In the genomic region with DNA sequence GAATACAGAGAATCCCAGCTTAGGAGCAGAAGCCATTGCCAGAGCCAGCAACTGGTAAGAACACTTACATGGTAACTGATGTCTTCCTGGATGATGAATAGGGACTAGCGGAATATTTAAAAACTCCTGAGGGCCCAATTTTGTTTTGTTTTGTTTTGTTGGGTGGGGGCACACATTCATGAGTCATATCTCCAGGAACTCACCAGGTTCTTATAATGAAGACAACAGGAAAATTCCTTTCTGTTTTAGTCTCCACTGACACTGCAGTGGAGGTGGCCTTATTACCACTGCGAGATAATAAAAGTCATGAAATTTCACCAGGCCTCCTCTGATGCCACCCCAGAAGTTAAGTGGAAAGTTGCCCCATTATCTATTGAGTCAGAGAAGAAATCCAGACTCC, we compare ENCODE assay signal across 1 cellular context.
A peak's percentile ranks its signal among the peaks of the same experiment; 100 is the strongest.
TF ChIP-seq lines count a peak whose summit lies in the region.

No MANE protein-coding gene starts in this region.

TF ChIP-seq in HEK293, 187 proteins besides CTCF, POLR2A, EP300 and RAD21 (continued from another document and continues in another):
- TF ChIP-seq, protein P1, sequence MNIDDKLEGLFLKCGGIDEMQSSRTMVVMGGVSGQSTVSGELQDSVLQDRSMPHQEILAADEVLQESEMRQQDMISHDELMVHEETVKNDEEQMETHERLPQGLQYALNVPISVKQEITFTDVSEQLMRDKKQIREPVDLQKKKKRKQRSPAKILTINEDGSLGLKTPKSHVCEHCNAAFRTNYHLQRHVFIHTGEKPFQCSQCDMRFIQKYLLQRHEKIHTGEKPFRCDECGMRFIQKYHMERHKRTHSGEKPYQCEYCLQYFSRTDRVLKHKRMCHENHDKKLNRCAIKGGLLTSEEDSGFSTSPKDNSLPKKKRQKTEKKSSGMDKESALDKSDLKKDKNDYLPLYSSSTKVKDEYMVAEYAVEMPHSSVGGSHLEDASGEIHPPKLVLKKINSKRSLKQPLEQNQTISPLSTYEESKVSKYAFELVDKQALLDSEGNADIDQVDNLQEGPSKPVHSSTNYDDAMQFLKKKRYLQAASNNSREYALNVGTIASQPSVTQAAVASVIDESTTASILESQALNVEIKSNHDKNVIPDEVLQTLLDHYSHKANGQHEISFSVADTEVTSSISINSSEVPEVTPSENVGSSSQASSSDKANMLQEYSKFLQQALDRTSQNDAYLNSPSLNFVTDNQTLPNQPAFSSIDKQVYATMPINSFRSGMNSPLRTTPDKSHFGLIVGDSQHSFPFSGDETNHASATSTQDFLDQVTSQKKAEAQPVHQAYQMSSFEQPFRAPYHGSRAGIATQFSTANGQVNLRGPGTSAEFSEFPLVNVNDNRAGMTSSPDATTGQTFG (tag by site-specific recombination; IDR thresholded peaks at IDR 0.05; ENCODE audit: borderline replicate concordance): no peak
- TF ChIP-seq, protein P2, sequence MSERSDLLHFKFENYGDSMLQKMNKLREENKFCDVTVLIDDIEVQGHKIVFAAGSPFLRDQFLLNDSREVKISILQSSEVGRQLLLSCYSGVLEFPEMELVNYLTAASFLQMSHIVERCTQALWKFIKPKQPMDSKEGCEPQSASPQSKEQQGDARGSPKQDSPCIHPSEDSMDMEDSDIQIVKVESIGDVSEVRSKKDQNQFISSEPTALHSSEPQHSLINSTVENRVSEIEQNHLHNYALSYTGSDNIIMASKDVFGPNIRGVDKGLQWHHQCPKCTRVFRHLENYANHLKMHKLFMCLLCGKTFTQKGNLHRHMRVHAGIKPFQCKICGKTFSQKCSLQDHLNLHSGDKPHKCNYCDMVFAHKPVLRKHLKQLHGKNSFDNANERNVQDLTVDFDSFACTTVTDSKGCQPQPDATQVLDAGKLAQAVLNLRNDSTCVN (tag by site-specific recombination; optimal IDR thresholded peaks at IDR 0.05): no peak
- TF ChIP-seq ZNF19 (tag by site-specific recombination; IDR thresholded peaks at IDR 0.05; ENCODE audit: low read depth) (no peak), ZNF292 (tag by site-specific recombination; IDR thresholded peaks at IDR 0.05; ENCODE audit: borderline replicate concordance, low read depth) (no peak), ZNF140 (tag by site-specific recombination; IDR thresholded peaks at IDR 0.05) (no peak), ZIC2 (tag by site-specific recombination; IDR thresholded peaks at IDR 0.05) (peak; percentile 94), ZNF510 (tag by site-specific recombination; IDR thresholded peaks at IDR 0.05; ENCODE audit: insufficient replicate concordance) (no peak), ZNF335 (tag by site-specific recombination; conservative IDR thresholded peaks at IDR 0.05) (peak; percentile 26; the same call in 1 of the 2 replicates), ZBTB48 (tag by site-specific recombination; IDR thresholded peaks at IDR 0.05) (no peak), ZNF677 (tag by site-specific recombination; IDR thresholded peaks at IDR 0.05) (no peak), ZNF433 (tag by site-specific recombination; IDR thresholded peaks at IDR 0.05; ENCODE audit: low read depth) (no peak), ZNF610 (tag by site-specific recombination; IDR thresholded peaks at IDR 0.05; ENCODE audit: borderline replicate concordance) (no peak), TCF7L2 (IDR thresholded peaks at IDR 0.05; ENCODE audit: borderline replicate concordance, low read depth, low read length) (no peak), ZNF530 (tag by site-specific recombination; IDR thresholded peaks at IDR 0.05; ENCODE audit: low read depth) (no peak), ZNF10 (tag by site-specific recombination; IDR thresholded peaks at IDR 0.05) (no peak), ZNF23 (tag by site-specific recombination; IDR thresholded peaks at IDR 0.05; ENCODE audit: borderline replicate concordance) (no peak), SCRT2 (tag by site-specific recombination; IDR thresholded peaks at IDR 0.05) (peak; percentile 33; the same call in 1 of the 2 replicates), ZNF707 (tag by site-specific recombination; IDR thresholded peaks at IDR 0.05) (no peak), ZNF521 (tag by site-specific recombination; IDR thresholded peaks at IDR 0.05) (no peak), ZNF544 (tag by site-specific recombination; IDR thresholded peaks at IDR 0.05) (no peak), ZEB2 (tag by site-specific recombination; IDR thresholded peaks at IDR 0.05) (no peak), ZNF76 (tag by site-specific recombination; IDR thresholded peaks at IDR 0.05; ENCODE audit: borderline replicate concordance, low read depth) (no peak), ZNF248 (tag by site-specific recombination; IDR thresholded peaks at IDR 0.05) (no peak), ZNF629 (tag by site-specific recombination; IDR thresholded peaks at IDR 0.05) (peak; percentile 58), WT1 (tag by site-specific recombination; IDR thresholded peaks at IDR 0.05) (no peak), OSR2 (tag by site-specific recombination; IDR thresholded peaks at IDR 0.05) (peak; percentile 13; the same call in 1 of the 2 replicates), ZNF239 (tag by site-specific recombination; IDR thresholded peaks at IDR 0.05) (no peak)
- TF ChIP-seq, protein P3, sequence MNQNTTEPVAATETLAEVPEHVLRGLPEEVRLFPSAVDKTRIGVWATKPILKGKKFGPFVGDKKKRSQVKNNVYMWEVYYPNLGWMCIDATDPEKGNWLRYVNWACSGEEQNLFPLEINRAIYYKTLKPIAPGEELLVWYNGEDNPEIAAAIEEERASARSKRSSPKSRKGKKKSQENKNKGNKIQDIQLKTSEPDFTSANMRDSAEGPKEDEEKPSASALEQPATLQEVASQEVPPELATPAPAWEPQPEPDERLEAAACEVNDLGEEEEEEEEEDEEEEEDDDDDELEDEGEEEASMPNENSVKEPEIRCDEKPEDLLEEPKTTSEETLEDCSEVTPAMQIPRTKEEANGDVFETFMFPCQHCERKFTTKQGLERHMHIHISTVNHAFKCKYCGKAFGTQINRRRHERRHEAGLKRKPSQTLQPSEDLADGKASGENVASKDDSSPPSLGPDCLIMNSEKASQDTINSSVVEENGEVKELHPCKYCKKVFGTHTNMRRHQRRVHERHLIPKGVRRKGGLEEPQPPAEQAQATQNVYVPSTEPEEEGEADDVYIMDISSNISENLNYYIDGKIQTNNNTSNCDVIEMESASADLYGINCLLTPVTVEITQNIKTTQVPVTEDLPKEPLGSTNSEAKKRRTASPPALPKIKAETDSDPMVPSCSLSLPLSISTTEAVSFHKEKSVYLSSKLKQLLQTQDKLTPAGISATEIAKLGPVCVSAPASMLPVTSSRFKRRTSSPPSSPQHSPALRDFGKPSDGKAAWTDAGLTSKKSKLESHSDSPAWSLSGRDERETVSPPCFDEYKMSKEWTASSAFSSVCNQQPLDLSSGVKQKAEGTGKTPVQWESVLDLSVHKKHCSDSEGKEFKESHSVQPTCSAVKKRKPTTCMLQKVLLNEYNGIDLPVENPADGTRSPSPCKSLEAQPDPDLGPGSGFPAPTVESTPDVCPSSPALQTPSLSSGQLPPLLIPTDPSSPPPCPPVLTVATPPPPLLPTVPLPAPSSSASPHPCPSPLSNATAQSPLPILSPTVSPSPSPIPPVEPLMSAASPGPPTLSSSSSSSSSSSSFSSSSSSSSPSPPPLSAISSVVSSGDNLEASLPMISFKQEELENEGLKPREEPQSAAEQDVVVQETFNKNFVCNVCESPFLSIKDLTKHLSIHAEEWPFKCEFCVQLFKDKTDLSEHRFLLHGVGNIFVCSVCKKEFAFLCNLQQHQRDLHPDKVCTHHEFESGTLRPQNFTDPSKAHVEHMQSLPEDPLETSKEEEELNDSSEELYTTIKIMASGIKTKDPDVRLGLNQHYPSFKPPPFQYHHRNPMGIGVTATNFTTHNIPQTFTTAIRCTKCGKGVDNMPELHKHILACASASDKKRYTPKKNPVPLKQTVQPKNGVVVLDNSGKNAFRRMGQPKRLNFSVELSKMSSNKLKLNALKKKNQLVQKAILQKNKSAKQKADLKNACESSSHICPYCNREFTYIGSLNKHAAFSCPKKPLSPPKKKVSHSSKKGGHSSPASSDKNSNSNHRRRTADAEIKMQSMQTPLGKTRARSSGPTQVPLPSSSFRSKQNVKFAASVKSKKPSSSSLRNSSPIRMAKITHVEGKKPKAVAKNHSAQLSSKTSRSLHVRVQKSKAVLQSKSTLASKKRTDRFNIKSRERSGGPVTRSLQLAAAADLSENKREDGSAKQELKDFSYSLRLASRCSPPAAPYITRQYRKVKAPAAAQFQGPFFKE (tag by site-specific recombination; IDR thresholded peaks at IDR 0.05; ENCODE audit: borderline replicate concordance): no peak
- TF ChIP-seq, protein P4, sequence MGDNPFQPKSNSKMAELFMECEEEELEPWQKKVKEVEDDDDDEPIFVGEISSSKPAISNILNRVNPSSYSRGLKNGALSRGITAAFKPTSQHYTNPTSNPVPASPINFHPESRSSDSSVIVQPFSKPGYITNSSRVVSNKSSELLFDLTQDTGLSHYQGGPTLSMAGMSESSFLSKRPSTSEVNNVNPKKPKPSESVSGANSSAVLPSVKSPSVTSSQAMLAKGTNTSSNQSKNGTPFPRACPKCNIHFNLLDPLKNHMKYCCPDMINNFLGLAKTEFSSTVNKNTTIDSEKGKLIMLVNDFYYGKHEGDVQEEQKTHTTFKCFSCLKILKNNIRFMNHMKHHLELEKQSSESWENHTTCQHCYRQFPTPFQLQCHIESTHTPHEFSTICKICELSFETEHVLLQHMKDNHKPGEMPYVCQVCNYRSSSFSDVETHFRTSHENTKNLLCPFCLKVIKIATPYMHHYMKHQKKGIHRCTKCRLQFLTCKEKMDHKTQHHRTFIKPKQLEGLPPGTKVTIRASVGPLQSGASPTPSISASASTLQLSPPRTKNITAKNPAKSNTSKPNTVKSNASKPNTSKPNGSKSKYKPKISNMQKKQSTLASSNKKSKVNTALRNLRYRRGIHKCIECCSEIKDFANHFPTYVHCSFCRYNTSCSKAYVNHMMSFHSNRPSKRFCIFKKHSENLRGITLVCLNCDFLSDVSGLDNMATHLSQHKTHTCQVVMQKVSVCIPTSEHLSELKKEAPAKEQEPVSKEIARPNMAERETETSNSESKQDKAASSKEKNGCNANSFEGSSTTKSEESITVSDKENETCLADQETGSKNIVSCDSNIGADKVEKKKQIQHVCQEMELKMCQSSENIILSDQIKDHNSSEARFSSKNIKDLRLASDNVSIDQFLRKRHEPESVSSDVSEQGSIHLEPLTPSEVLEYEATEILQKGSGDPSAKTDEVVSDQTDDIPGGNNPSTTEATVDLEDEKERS (tag by site-specific recombination; IDR thresholded peaks at IDR 0.05): no peak
- TF ChIP-seq, protein P5, sequence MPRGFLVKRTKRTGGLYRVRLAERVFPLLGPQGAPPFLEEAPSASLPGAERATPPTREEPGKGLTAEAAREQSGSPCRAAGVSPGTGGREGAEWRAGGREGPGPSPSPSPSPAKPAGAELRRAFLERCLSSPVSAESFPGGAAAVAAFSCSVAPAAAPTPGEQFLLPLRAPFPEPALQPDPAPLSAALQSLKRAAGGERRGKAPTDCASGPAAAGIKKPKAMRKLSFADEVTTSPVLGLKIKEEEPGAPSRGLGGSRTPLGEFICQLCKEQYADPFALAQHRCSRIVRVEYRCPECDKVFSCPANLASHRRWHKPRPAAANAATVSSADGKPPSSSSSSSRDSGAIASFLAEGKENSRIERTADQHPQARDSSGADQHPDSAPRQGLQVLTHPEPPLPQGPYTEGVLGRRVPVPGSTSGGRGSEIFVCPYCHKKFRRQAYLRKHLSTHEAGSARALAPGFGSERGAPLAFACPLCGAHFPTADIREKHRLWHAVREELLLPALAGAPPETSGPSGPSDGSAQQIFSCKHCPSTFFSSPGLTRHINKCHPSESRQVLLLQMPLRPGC (tag by site-specific recombination; IDR thresholded peaks at IDR 0.05): 0 out of 2 replicates have a peak, but pooled peaks have one; percentile 61
- TF ChIP-seq, protein P6, sequence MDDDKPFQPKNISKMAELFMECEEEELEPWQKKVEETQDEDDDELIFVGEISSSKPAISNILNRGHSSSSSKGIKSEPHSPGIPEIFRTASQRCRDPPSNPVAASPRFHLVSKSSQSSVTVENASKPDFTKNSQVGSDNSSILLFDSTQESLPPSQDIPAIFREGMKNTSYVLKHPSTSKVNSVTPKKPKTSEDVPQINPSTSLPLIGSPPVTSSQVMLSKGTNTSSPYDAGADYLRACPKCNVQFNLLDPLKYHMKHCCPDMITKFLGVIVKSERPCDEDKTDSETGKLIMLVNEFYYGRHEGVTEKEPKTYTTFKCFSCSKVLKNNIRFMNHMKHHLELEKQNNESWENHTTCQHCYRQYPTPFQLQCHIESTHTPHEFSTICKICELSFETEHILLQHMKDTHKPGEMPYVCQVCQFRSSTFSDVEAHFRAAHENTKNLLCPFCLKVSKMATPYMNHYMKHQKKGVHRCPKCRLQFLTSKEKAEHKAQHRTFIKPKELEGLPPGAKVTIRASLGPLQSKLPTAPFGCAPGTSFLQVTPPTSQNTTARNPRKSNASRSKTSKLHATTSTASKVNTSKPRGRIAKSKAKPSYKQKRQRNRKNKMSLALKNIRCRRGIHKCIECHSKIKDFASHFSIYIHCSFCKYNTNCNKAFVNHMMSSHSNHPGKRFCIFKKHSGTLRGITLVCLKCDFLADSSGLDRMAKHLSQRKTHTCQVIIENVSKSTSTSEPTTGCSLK (tag by site-specific recombination; IDR thresholded peaks at IDR 0.05): no peak
- TF ChIP-seq, protein P7, sequence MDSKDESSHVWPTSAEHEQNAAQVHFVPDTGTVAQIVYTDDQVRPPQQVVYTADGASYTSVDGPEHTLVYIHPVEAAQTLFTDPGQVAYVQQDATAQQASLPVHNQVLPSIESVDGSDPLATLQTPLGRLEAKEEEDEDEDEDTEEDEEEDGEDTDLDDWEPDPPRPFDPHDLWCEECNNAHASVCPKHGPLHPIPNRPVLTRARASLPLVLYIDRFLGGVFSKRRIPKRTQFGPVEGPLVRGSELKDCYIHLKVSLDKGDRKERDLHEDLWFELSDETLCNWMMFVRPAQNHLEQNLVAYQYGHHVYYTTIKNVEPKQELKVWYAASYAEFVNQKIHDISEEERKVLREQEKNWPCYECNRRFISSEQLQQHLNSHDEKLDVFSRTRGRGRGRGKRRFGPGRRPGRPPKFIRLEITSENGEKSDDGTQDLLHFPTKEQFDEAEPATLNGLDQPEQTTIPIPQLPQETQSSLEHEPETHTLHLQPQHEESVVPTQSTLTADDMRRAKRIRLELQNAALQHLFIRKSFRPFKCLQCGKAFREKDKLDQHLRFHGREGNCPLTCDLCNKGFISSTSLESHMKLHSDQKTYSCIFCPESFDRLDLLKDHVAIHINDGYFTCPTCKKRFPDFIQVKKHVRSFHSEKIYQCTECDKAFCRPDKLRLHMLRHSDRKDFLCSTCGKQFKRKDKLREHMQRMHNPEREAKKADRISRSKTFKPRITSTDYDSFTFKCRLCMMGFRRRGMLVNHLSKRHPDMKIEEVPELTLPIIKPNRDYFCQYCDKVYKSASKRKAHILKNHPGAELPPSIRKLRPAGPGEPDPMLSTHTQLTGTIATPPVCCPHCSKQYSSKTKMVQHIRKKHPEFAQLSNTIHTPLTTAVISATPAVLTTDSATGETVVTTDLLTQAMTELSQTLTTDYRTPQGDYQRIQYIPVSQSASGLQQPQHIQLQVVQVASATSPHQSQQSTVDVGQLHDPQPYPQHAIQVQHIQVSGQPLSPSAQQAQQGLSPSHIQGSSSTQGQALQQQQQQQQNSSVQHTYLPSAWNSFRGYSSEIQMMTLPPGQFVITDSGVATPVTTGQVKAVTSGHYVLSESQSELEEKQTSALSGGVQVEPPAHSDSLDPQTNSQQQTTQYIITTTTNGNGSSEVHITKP (tag by site-specific recombination; IDR thresholded peaks at IDR 0.05): no peak
- TF ChIP-seq, protein P8, sequence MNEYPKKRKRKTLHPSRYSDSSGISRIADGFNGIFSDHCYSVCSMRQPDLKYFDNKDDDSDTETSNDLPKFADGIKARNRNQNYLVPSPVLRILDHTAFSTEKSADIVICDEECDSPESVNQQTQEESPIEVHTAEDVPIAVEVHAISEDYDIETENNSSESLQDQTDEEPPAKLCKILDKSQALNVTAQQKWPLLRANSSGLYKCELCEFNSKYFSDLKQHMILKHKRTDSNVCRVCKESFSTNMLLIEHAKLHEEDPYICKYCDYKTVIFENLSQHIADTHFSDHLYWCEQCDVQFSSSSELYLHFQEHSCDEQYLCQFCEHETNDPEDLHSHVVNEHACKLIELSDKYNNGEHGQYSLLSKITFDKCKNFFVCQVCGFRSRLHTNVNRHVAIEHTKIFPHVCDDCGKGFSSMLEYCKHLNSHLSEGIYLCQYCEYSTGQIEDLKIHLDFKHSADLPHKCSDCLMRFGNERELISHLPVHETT (tag by site-specific recombination; IDR thresholded peaks at IDR 0.05): no peak
